Comparison of ENCODE assay signal across 9 cellular contexts in the genomic region with DNA sequence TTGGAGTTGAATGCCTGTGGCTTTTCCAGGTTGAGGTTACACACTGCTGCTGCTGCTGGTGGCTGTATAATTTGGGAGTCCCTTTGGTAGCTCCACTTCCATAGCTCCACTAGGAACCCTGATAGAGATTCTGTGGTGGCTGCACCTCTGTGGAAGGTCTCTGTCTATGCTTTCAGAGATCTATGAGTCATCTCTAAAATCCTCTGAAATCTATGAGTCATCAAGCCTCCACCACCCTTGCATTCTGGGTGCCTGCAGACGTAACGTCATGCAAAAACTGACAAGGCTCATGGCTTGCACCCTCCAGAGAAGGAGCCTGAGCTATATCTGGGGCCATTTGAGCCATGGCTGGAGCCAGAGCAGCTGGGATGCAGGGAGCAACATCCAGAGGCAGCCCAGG.
A peak's percentile ranks its signal among the peaks of the same experiment; 100 is the strongest.
DNase-seq lines count a peak whose midpoint lies in the region; ATAC-seq and TF ChIP-seq lines count a peak whose summit lies in the region.
"Had no signal": no experiment of that assay in that cellular context is flagged by ENCODE, and none has a peak within 500 bp of the region (broad histone marks: within the 10 kb centered on the region; RNA-seq: fewer than 3 reads in every experiment).

No MANE protein-coding gene starts in this region.

- DNase-seq in activated T-helper 2 cell treated with anti-CD3 and anti-CD28 coated beads, Interferon-gamma antibody, Interleukin-2, Interleukin-4, amounts not matched to agents 10 μg/mL and 5 μg/mL and 100 μg/mL, durations not matched to agents 14 hours and 24 hours and 36 hours (ENCODE audit: low spot score), result peak; percentile 50
- peak; percentile 57 for DNase-seq in stimulated activated CD4-positive, alpha-beta T cell treated with anti-CD3 and anti-CD28 coated beads, Interleukin-4, amount 100 ng/mL, for 24 hours
- DNase-seq in progenitor cell of endocrine pancreas (ENCODE audit: low spot score, unreplicated experiment) (no peak), DMS153 (lab: John Stamatoyannopoulos, UW) (no peak), G401 (ENCODE audit: low spot score) (no peak), NAMALWA (ENCODE audit: low spot score) (no peak)

- H3K36me3 Mint-ChIP-seq in activated T-helper 2 cell treated with anti-CD3 and anti-CD28 coated beads, Interferon-gamma antibody, Interleukin-2, Interleukin-4, amounts not matched to agents 10 μg/mL and 5 μg/mL and 100 μg/mL, durations not matched to agents 14 hours and 24 hours and 36 hours (ENCODE audit: low read depth), result peaks cover 57% of the 10 kb centered on the region
- H3K36me3 Mint-ChIP-seq in progenitor cell of endocrine pancreas (ENCODE audit: insufficient read depth), result no peaks in the 10 kb centered on the region
- H3K36me3 Mint-ChIP-seq: brain had no signal

- ATAC-seq in GM19351 (IDR thresholded peaks at IDR 0.05; ENCODE audit: unreplicated experiment), result peak; percentile 94
- ATAC-seq in HG03469 (IDR thresholded peaks at IDR 0.05; ENCODE audit: unreplicated experiment), result peak; percentile 93

- H3K4me1 Mint-ChIP-seq in activated T-helper 2 cell treated with anti-CD3 and anti-CD28 coated beads, Interferon-gamma antibody, Interleukin-2, Interleukin-4, amounts not matched to agents 10 μg/mL and 5 μg/mL and 100 μg/mL, durations not matched to agents 14 hours and 24 hours and 36 hours (ENCODE audit: low read depth), result peaks cover 48% of the 10 kb centered on the region
- H3K4me1 Mint-ChIP-seq in progenitor cell of endocrine pancreas (ENCODE audit: low read depth), result no peaks in the 10 kb centered on the region

- H3K9me3 Mint-ChIP-seq in activated T-helper 2 cell treated with anti-CD3 and anti-CD28 coated beads, Interferon-gamma antibody, Interleukin-2, Interleukin-4, amounts not matched to agents 10 μg/mL and 5 μg/mL and 100 μg/mL, durations not matched to agents 14 hours and 24 hours and 36 hours, result peaks cover 44% of the 10 kb centered on the region
- H3K9me3 Mint-ChIP-seq in progenitor cell of endocrine pancreas (ENCODE audit: low read depth), result peaks cover 8% of the 10 kb centered on the region

- H3K4me3 Mint-ChIP-seq in activated T-helper 2 cell treated with anti-CD3 and anti-CD28 coated beads, Interferon-gamma antibody, Interleukin-2, Interleukin-4, amounts not matched to agents 10 μg/mL and 5 μg/mL and 100 μg/mL, durations not matched to agents 14 hours and 24 hours and 36 hours (ENCODE audit: low read depth), result no peak overlapping the region
- H3K4me3 Mint-ChIP-seq in progenitor cell of endocrine pancreas (ENCODE audit: low read depth), result no peak overlapping the region
- H3K4me3 Mint-ChIP-seq: brain had no signal

- in situ Hi-C loops in G401 (cut with HindIII; ENCODE audit: low sequenced_read_pairs), result no loop called here

- no peak for TF ChIP-seq CTCF in progenitor cell of endocrine pancreas (IDR thresholded peaks at IDR 0.05; ENCODE audit: unreplicated experiment)

- peak overlapping the region; percentile 91 for H3K27ac Mint-ChIP-seq in activated T-helper 2 cell treated with anti-CD3 and anti-CD28 coated beads, Interferon-gamma antibody, Interleukin-2, Interleukin-4, amounts not matched to agents 10 μg/mL and 5 μg/mL and 100 μg/mL, durations not matched to agents 14 hours and 24 hours and 36 hours
- H3K27ac Mint-ChIP-seq in progenitor cell of endocrine pancreas, result no peak overlapping the region

- intact Hi-C loops in activated T-helper 2 cell treated with anti-CD3 and anti-CD28 coated beads, Interferon-gamma antibody, Interleukin-2, Interleukin-4, amounts not matched to agents 10 μg/mL and 5 μg/mL and 100 μg/mL, durations not matched to agents 14 hours and 24 hours and 36 hours (cut with micrococcal nuclease), result loop anchor here (10.0 kb wide), 3 partner anchors 218 to 1438 kb away; no protein-coding TSS in a partner anchor

- no peaks in the 10 kb centered on the region for H3K27me3 Mint-ChIP-seq in activated T-helper 2 cell treated with anti-CD3 and anti-CD28 coated beads, Interferon-gamma antibody, Interleukin-2, Interleukin-4, amounts not matched to agents 10 μg/mL and 5 μg/mL and 100 μg/mL, durations not matched to agents 14 hours and 24 hours and 36 hours (ENCODE audit: low read depth)
- no peaks in the 10 kb centered on the region for H3K27me3 Mint-ChIP-seq in progenitor cell of endocrine pancreas

Comparison
In these comparisons a context has a peak if more than half of its experiments do, and no peak if none do; other contexts are left out.
1. DNase-seq: peak in activated T-helper 2 cell treated with anti-CD3 and anti-CD28 coated beads, Interferon-gamma antibody, Interleukin-2, Interleukin-4, amounts not matched to agents 10 μg/mL and 5 μg/mL and 100 μg/mL, durations not matched to agents 14 hours and 24 hours and 36 hours (single experiment) and stimulated activated CD4-positive, alpha-beta T cell treated with anti-CD3 and anti-CD28 coated beads, Interleukin-4, amount 100 ng/mL, for 24 hours (single experiment); none in progenitor cell of endocrine pancreas (single experiment), DMS153 (single experiment), G401 (single experiment) and NAMALWA (single experiment).